Comparison of ENCODE assay signal across 25 cellular contexts in the genomic region with DNA sequence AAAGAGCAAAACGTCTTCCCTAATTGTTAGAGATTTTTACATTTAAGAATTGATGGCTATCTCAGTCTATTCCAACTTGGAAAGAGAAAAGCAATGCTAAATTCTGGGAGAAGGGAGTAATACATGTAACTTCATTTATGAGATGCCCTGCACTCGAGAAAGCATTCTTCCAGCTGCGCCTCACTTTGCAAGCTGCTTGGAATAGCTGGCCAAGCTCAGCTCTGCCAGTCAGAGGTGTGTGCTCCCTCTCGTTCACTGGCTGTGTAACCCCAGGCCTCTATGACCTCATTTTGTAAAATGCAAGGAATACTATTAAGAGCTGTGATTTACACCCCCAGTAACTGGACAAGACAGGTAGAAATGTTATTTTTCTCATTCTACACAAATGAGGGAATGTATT.
"Had no signal": no experiment of that assay in that cellular context is flagged by ENCODE, and none has a peak within 500 bp of the region (broad histone marks: within the 10 kb centered on the region; RNA-seq: fewer than 3 reads in every experiment).

No MANE protein-coding gene starts in this region.

- H3K9me3 Mint-ChIP-seq: activated naive CD8-positive, alpha-beta T cell treated with anti-CD3 and anti-CD28 coated beads for 36 hours; activated T-cell treated with anti-CD3 and anti-CD28 coated beads, Interleukin-2, amount 50 U/mL, for 4 hours; activated T-helper 2 cell treated with anti-CD3 and anti-CD28 coated beads, Interferon-gamma antibody, Interleukin-2, Interleukin-4, amounts not matched to agents 10 μg/mL and 5 μg/mL and 100 μg/mL, durations not matched to agents 14 hours and 24 hours and 36 hours; central memory CD8-positive, alpha-beta T cell; T-helper 1 cell treated with Interleukin-12 subunit alpha and Interleukin-12 subunit beta and Interleukin-4 antibody, amounts not matched to agents 30 μg/mL and 1 μg/mL, for 36 hours had no signal

- H3K4me3 ChIP-seq: breast epithelium, lung, psoas muscle, right atrium auricular region, upper lobe of left lung had no signal

- H3K4me1 Mint-ChIP-seq: activated naive CD8-positive, alpha-beta T cell treated with anti-CD3 and anti-CD28 coated beads for 36 hours; naive thymus-derived CD4-positive, alpha-beta T cell had no signal

- H3K36me3 Mint-ChIP-seq: activated naive CD8-positive, alpha-beta T cell treated with anti-CD3 and anti-CD28 coated beads for 36 hours had no signal

- H3K4me3 Mint-ChIP-seq: activated naive CD8-positive, alpha-beta T cell treated with anti-CD3 and anti-CD28 coated beads for 36 hours; activated T-cell treated with anti-CD3 and anti-CD28 coated beads, Interleukin-2, amount 50 U/mL, for 4 hours; central memory CD8-positive, alpha-beta T cell; naive thymus-derived CD4-positive, alpha-beta T cell; T-helper 1 cell treated with Interleukin-12 subunit alpha and Interleukin-12 subunit beta and Interleukin-4 antibody, amounts not matched to agents 30 μg/mL and 1 μg/mL, for 36 hours had no signal

- H3K27ac Mint-ChIP-seq: activated naive CD8-positive, alpha-beta T cell treated with anti-CD3 and anti-CD28 coated beads for 36 hours; activated T-helper 2 cell treated with anti-CD3 and anti-CD28 coated beads, Interferon-gamma antibody, Interleukin-2, Interleukin-4, amounts not matched to agents 10 μg/mL and 5 μg/mL and 100 μg/mL, durations not matched to agents 14 hours and 24 hours and 36 hours; naive thymus-derived CD4-positive, alpha-beta T cell; T-helper 1 cell treated with Interleukin-12 subunit alpha and Interleukin-12 subunit beta and Interleukin-4 antibody, amounts not matched to agents 30 μg/mL and 1 μg/mL, for 36 hours had no signal

- H3K27me3 ChIP-seq: breast epithelium, right atrium auricular region, upper lobe of left lung had no signal

- H3K36me3 ChIP-seq: breast epithelium, right atrium auricular region, upper lobe of left lung had no signal

- DNase-seq: activated CD4-positive, alpha-beta T cell treated with anti-CD3 and anti-CD28 coated beads for 4 hours; activated CD4-positive, alpha-beta T cell treated with anti-CD3 and anti-CD28 coated beads, Interleukin-2, amount 50 U/mL, for 48 hours; activated CD4-positive, CD25-positive, alpha-beta regulatory T cell; activated CD8-positive, alpha-beta memory T cell treated with anti-CD3 and anti-CD28 coated beads, Interleukin-2, amount 50 U/mL, for 48 hours; activated naive CD4-positive, alpha-beta T cell treated with Interleukin-2 at 50 U/mL for 16 hours; activated naive CD8-positive, alpha-beta T cell treated with anti-CD3 and anti-CD28 coated beads for 36 hours; activated T-cell treated with anti-CD3 and anti-CD28 coated beads, Interleukin-2, amount 50 U/mL, for 4 hours; effector memory CD4-positive, alpha-beta T cell; foreskin melanocyte; hypothalamus; islet precursor cell; left cardiac atrium; naive thymus-derived CD4-positive, alpha-beta T cell; psoas muscle; stimulated activated CD4-positive, alpha-beta T cell treated with anti-CD3 and anti-CD28 coated beads, Interleukin-4, amount 100 ng/mL, for 4 hours; stimulated activated naive CD8-positive, alpha-beta T cell treated with anti-CD3 and anti-CD28 coated beads, Interleukin-15, Interleukin-2, amounts not matched to agents 100 U/mL and 50 U/mL, for 24 hours; T1000; upper lobe of left lung had no signal

- ATAC-seq: activated T-cell treated with anti-CD3 and anti-CD28 coated beads, Interleukin-2, amount 50 U/mL, for 4 hours; esophagus mucosa; left cardiac atrium; naive thymus-derived CD4-positive, alpha-beta T cell; psoas muscle; stimulated activated naive CD8-positive, alpha-beta T cell treated with anti-CD3 and anti-CD28 coated beads, Interleukin-15, Interleukin-2, amounts not matched to agents 100 U/mL and 50 U/mL, for 24 hours had no signal

- H3K27ac ChIP-seq: breast epithelium, psoas muscle, right atrium auricular region, upper lobe of left lung had no signal

- H3K9me3 ChIP-seq: breast epithelium, psoas muscle, right atrium auricular region, upper lobe of left lung had no signal

- H3K4me1 ChIP-seq: breast epithelium, psoas muscle, right atrium auricular region, upper lobe of left lung had no signal
